ENCODE assay signal across 13 cellular contexts in genomic region chr22:22770881-22771280, GRCh38.
"Had no signal": no experiment of that assay in that cellular context is flagged by ENCODE, and none has a peak within 500 bp of the region (broad histone marks: within the 10 kb centered on the region; RNA-seq: fewer than 3 reads in every experiment).

No MANE protein-coding gene starts in this region.

- H3K4me2 ChIP-seq: hepatocyte had no signal

- H3K27me3 ChIP-seq: hepatocyte, testis, transverse colon, uterus had no signal

- H3K4me3 Mint-ChIP-seq: activated CD4-positive, alpha-beta memory T cell treated with anti-CD3 and anti-CD28 coated beads, Interleukin-2, amount 10 ng/mL, durations not matched to agents 7 days and 5 days; activated CD4-positive, alpha-beta T cell treated with anti-CD3 and anti-CD28 coated beads, Interleukin-2, amount 10 ng/mL, durations not matched to agents 7 days and 5 days; activated naive CD4-positive, alpha-beta T cell treated with anti-CD3 and anti-CD28 coated beads, Interleukin-2, amount 50 U/mL, for 24 hours; activated naive CD8-positive, alpha-beta T cell treated with anti-CD3 and anti-CD28 coated beads, Interleukin-2, amount 50 U/mL, for 24 hours; mesothelial cell of epicardium; naive B cell; WTC11 had no signal

- H3K27ac Mint-ChIP-seq: activated CD4-positive, alpha-beta memory T cell treated with anti-CD3 and anti-CD28 coated beads, Interleukin-2, amount 10 ng/mL, durations not matched to agents 7 days and 5 days; activated CD4-positive, alpha-beta T cell treated with anti-CD3 and anti-CD28 coated beads, Interleukin-2, amount 10 ng/mL, durations not matched to agents 7 days and 5 days; activated naive CD4-positive, alpha-beta T cell treated with anti-CD3 and anti-CD28 coated beads, Interleukin-2, amount 50 U/mL, for 24 hours; activated naive CD8-positive, alpha-beta T cell treated with anti-CD3 and anti-CD28 coated beads, Interleukin-2, amount 50 U/mL, for 24 hours; activated T-helper 2 cell treated with anti-CD3 and anti-CD28 coated beads, Interferon-gamma antibody, Interleukin-2, Interleukin-4, amounts not matched to agents 10 μg/mL and 5 μg/mL and 100 μg/mL, durations not matched to agents 14 hours and 24 hours and 36 hours; mesothelial cell of epicardium; WTC11 had no signal

- H3K9me3 ChIP-seq: testis, transverse colon, uterus had no signal

- H3K4me1 Mint-ChIP-seq: activated CD4-positive, alpha-beta memory T cell treated with anti-CD3 and anti-CD28 coated beads, Interleukin-2, amount 10 ng/mL, durations not matched to agents 7 days and 5 days; activated CD4-positive, alpha-beta T cell treated with anti-CD3 and anti-CD28 coated beads, Interleukin-2, amount 10 ng/mL, durations not matched to agents 7 days and 5 days; mesothelial cell of epicardium; WTC11 had no signal

- H3K36me3 Mint-ChIP-seq: activated naive CD4-positive, alpha-beta T cell treated with anti-CD3 and anti-CD28 coated beads, Interleukin-2, amount 50 U/mL, for 24 hours; mesothelial cell of epicardium; naive B cell; WTC11 had no signal

- H3K27ac ChIP-seq: hepatocyte, testis, transverse colon, uterus had no signal

- H3K9me3 Mint-ChIP-seq: activated CD4-positive, alpha-beta memory T cell treated with anti-CD3 and anti-CD28 coated beads, Interleukin-2, amount 10 ng/mL, durations not matched to agents 7 days and 5 days; activated CD4-positive, alpha-beta T cell treated with anti-CD3 and anti-CD28 coated beads, Interleukin-2, amount 10 ng/mL, durations not matched to agents 7 days and 5 days; activated naive CD4-positive, alpha-beta T cell treated with anti-CD3 and anti-CD28 coated beads, Interleukin-2, amount 50 U/mL, for 24 hours; activated naive CD8-positive, alpha-beta T cell treated with anti-CD3 and anti-CD28 coated beads, Interleukin-2, amount 50 U/mL, for 24 hours; activated T-helper 2 cell treated with anti-CD3 and anti-CD28 coated beads, Interferon-gamma antibody, Interleukin-2, Interleukin-4, amounts not matched to agents 10 μg/mL and 5 μg/mL and 100 μg/mL, durations not matched to agents 14 hours and 24 hours and 36 hours; mesothelial cell of epicardium; WTC11 had no signal

- H3K4me3 ChIP-seq: hepatocyte, testis, transverse colon, uterus had no signal

- DNase-seq: naive B cell, uterus had no signal

- H3K36me3 ChIP-seq: transverse colon, uterus had no signal

- H2AFZ ChIP-seq: hepatocyte had no signal

- ATAC-seq: activated naive CD8-positive, alpha-beta T cell treated with anti-CD3 and anti-CD28 coated beads, Interleukin-2, amount 50 U/mL, for 24 hours; stimulated activated naive CD8-positive, alpha-beta T cell treated with anti-CD3 and anti-CD28 coated beads, Interleukin-15, Interleukin-2, amounts not matched to agents 100 U/mL and 50 U/mL, for 24 hours had no signal

- H3K4me1 ChIP-seq: transverse colon, uterus had no signal

- H3K79me2 ChIP-seq: hepatocyte had no signal
